Comparison of ENCODE assay signal across 8 cellular contexts in genomic region chr16:70800306-70800705, GRCh38. TPM values are rescaled to one million over a fixed set of nuclear protein-coding genes. Genes with fewer than 3 reads are reported as not detected.
A peak's percentile ranks its signal among the peaks of the same experiment; 100 is the strongest.
DNase-seq lines count a peak whose midpoint lies in the region; ATAC-seq lines count a peak whose summit lies in the region.

No MANE protein-coding gene starts in this region.

- H3K4me3 ChIP-seq in NT2/D1 (ENCODE audit: insufficient read length, low read depth): peak overlapping the region; percentile 93
- peak overlapping the region; percentile 84 for H3K4me3 ChIP-seq in endocrine pancreas (ENCODE audit: control insufficient read depth, insufficient read depth, low read length)
- peak overlapping the region; percentile 75 for H3K4me3 ChIP-seq in neuron (ENCODE audit: low read length)

- H2AFZ ChIP-seq in neuron (ENCODE audit: low read depth, low read length): peak overlapping the region; percentile 87

- peaks cover 17% of the 10 kb centered on the region for H3K27me3 ChIP-seq in NT2/D1 (ENCODE audit: insufficient read depth, insufficient read length)
- H3K27me3 ChIP-seq in endocrine pancreas (ENCODE audit: control insufficient read depth, insufficient read depth, low read length): no peaks in the 10 kb centered on the region
- H3K27me3 ChIP-seq in neuron (ENCODE audit: insufficient read depth, low read length): no peaks in the 10 kb centered on the region

- H3K36me3 ChIP-seq in NT2/D1 (ENCODE audit: insufficient read depth, insufficient read length, low read length): peaks cover 27% of the 10 kb centered on the region
- no peaks in the 10 kb centered on the region for H3K36me3 ChIP-seq in endocrine pancreas (ENCODE audit: control insufficient read depth, insufficient read depth, low read length)
- H3K36me3 ChIP-seq in neuron (ENCODE audit: insufficient read depth, low read length): no peaks in the 10 kb centered on the region

- no peak for DNase-seq in NT2/D1 (ENCODE audit: low read depth, low spot score)
- DNase-seq in occipital lobe (lab: John Stamatoyannopoulos, UW): no peak
- DNase-seq in GDM1 (lab: John Stamatoyannopoulos, UW): no peak

- H3K4me1 ChIP-seq in NT2/D1 (ENCODE audit: insufficient read depth, insufficient read length): no peaks in the 10 kb centered on the region
- H3K4me1 ChIP-seq in endocrine pancreas (ENCODE audit: control insufficient read depth, insufficient read depth, low read length): peaks cover 5% of the 10 kb centered on the region
- H3K4me1 ChIP-seq in neuron (ENCODE audit: insufficient read depth, low read length): peaks cover 15% of the 10 kb centered on the region

- H3K9me3 ChIP-seq in NT2/D1 (ENCODE audit: insufficient read depth, low read length): peaks cover 11% of the 10 kb centered on the region; the same call in 1 of the 2 replicates
- no peaks in the 10 kb centered on the region for H3K9me3 ChIP-seq in endocrine pancreas (ENCODE audit: control insufficient read depth, low read length)
- H3K9me3 ChIP-seq in neuron (ENCODE audit: low read length): peaks cover 4% of the 10 kb centered on the region

- peak; percentile 4 for ATAC-seq in GM18511 (IDR thresholded peaks at IDR 0.05; ENCODE audit: unreplicated experiment)
- ATAC-seq in GM18873 (IDR thresholded peaks at IDR 0.05; ENCODE audit: low FRiP score, unreplicated experiment): no peak
- ATAC-seq in GM18858 (IDR thresholded peaks at IDR 0.05; ENCODE audit: unreplicated experiment): no peak

- H3K9ac ChIP-seq in NT2/D1 (ENCODE audit: insufficient read length, low read depth) (peak overlapping the region; percentile 87), endocrine pancreas (ENCODE audit: control insufficient read depth, insufficient read depth, low read length) (peak overlapping the region; percentile 75)

RNA-seq across cellular contexts. Expression of gene VAC14, which starts 0.7 kb away (rescaled TPM):
- total RNA-seq in occipital lobe: 15.9 TPM
